ENCODE assay signal across 26 cellular contexts in genomic region chr12:13562915-13563742, GRCh38.
"Had no signal": no experiment of that assay in that cellular context is flagged by ENCODE, and none has a peak within 500 bp of the region (broad histone marks: within the 10 kb centered on the region; RNA-seq: fewer than 3 reads in every experiment).

No MANE protein-coding gene starts in this region.

- H3K4me1 ChIP-seq: breast epithelium, SJSA1 had no signal

- H3K27ac Mint-ChIP-seq: activated CD8-positive, alpha-beta T cell treated with anti-CD3 and anti-CD28 coated beads for 36 hours; activated naive CD4-positive, alpha-beta T cell treated with anti-CD3 and anti-CD28 coated beads, Interleukin-2, amount 50 U/mL, for 24 hours; activated T-cell treated with anti-CD3 and anti-CD28 coated beads, Interleukin-2, amount 50 U/mL, for 72 hours; activated T-helper 2 cell treated with anti-CD3 and anti-CD28 coated beads, Interferon-gamma antibody, Interleukin-2, Interleukin-4, amounts not matched to agents 10 μg/mL and 5 μg/mL and 100 μg/mL, durations not matched to agents 14 hours and 24 hours and 36 hours had no signal

- H3K36me3 Mint-ChIP-seq: activated naive CD4-positive, alpha-beta T cell treated with anti-CD3 and anti-CD28 coated beads, Interleukin-2, amount 50 U/mL, for 24 hours had no signal

- H3K27ac ChIP-seq: breast epithelium, SJSA1 had no signal

- H3K9me3 ChIP-seq: breast epithelium, SJSA1 had no signal

- ATAC-seq: activated CD4-positive, CD25-positive, alpha-beta regulatory T cell treated with anti-CD3 and anti-CD28 coated beads, Interleukin-2, amount 50 U/mL, for 24 hours; activated CD8-positive, alpha-beta T cell treated with anti-CD3 and anti-CD28 coated beads for 36 hours; activated T-cell treated with anti-CD3 and anti-CD28 coated beads, Interleukin-2, amount 50 U/mL, for 72 hours; K562; Panc1; SK-N-SH treated with all-trans-retinoic acid at 6 μM for 48 hours had no signal

- H3K27me3 ChIP-seq: breast epithelium, SJSA1 had no signal

- H3K4me3 ChIP-seq: breast epithelium, K562, SJSA1 had no signal

- H3K4me3 Mint-ChIP-seq: activated CD8-positive, alpha-beta T cell treated with anti-CD3 and anti-CD28 coated beads for 36 hours; activated naive CD4-positive, alpha-beta T cell treated with anti-CD3 and anti-CD28 coated beads, Interleukin-2, amount 50 U/mL, for 24 hours; activated T-cell treated with anti-CD3 and anti-CD28 coated beads, Interleukin-2, amount 50 U/mL, for 72 hours had no signal

- H3K4me1 Mint-ChIP-seq: activated naive CD4-positive, alpha-beta T cell treated with anti-CD3 and anti-CD28 coated beads, Interleukin-2, amount 50 U/mL, for 24 hours had no signal

- H3K27me3 Mint-ChIP-seq: activated naive CD4-positive, alpha-beta T cell treated with anti-CD3 and anti-CD28 coated beads, Interleukin-2, amount 50 U/mL, for 24 hours had no signal

- H3K36me3 ChIP-seq: breast epithelium, SJSA1 had no signal

- DNase-seq: activated CD4-positive, alpha-beta T cell treated with anti-CD3 and anti-CD28 coated beads for 4 hours; activated CD8-positive, alpha-beta memory T cell treated with anti-CD3 and anti-CD28 coated beads, Interleukin-2, amount 50 U/mL, for 4 hours; activated CD8-positive, alpha-beta T cell treated with anti-CD3 and anti-CD28 coated beads for 36 hours; activated naive CD4-positive, alpha-beta T cell; activated T-cell treated with anti-CD3 and anti-CD28 coated beads, Interleukin-2, amount 50 U/mL, for 72 hours; Karpas-422; MM.1S; NCI-H1105; NCI-H1436; NCI-H1694 treated with DMSO at 0.1 percent for 48 hours; NCI-H2081; NCI-H510A treated with DMSO at 0.1 percent for 48 hours; NCI-H69; NK-92 treated with Interleukin-12 subunit alpha and Interleukin-12 subunit beta, amount 100 ng/mL, for 24 hours; OCI-M1; RPMI8226; SHP77; SW 1271 had no signal

- H3K9me3 Mint-ChIP-seq: activated naive CD4-positive, alpha-beta T cell treated with anti-CD3 and anti-CD28 coated beads, Interleukin-2, amount 50 U/mL, for 24 hours; activated T-helper 2 cell treated with anti-CD3 and anti-CD28 coated beads, Interferon-gamma antibody, Interleukin-2, Interleukin-4, amounts not matched to agents 10 μg/mL and 5 μg/mL and 100 μg/mL, durations not matched to agents 14 hours and 24 hours and 36 hours had no signal
